In genomic region chr5:163503106-163504090, GRCh38 we compare ENCODE assay signal across 8 cellular contexts. TPM values are rescaled to one million over a fixed set of nuclear protein-coding genes. Genes with fewer than 3 reads are reported as not detected.
DNase-seq lines count a peak whose midpoint lies in the region; ATAC-seq and TF ChIP-seq lines count a peak whose summit lies in the region.

No MANE protein-coding gene starts in this region.

- no peaks in the 10 kb centered on the region for H3K9me3 Mint-ChIP-seq in CD8-positive, alpha-beta T cell
- H3K9me3 Mint-ChIP-seq in activated naive CD8-positive, alpha-beta T cell treated with anti-CD3 and anti-CD28 coated beads for 36 hours, result no peaks in the 10 kb centered on the region

- H3K36me3 Mint-ChIP-seq in CD8-positive, alpha-beta T cell, result peaks cover 17% of the 10 kb centered on the region
- H3K36me3 Mint-ChIP-seq in activated naive CD8-positive, alpha-beta T cell treated with anti-CD3 and anti-CD28 coated beads for 36 hours, result no peaks in the 10 kb centered on the region

- no peaks in the 10 kb centered on the region for H3K9me3 ChIP-seq in CD8-positive, alpha-beta T cell (ENCODE audit: low read length)
- H3K9me3 ChIP-seq in HAP-1 (no peaks in the 10 kb centered on the region), PC-3 (ENCODE audit: low read length) (no peaks in the 10 kb centered on the region), neutrophil (no peaks in the 10 kb centered on the region)

- peak overlapping the region; percentile 78 for H3K9ac ChIP-seq in PC-3 (ENCODE audit: low read length)

- H3K4me3 ChIP-seq in CD8-positive, alpha-beta T cell (ENCODE audit: low read depth, low read length), result peak overlapping the region; percentile 88
- H3K4me3 ChIP-seq in HAP-1 (peak overlapping the region; percentile 85), PC-3 (ENCODE audit: low read length) (peak overlapping the region; percentile 90), neutrophil (ENCODE audit: low read depth in 1 of 2, low read length in 1 of 2) (peak overlapping the region; percentile 86 to 89)

- peaks cover 27% of the 10 kb centered on the region for H3K79me2 ChIP-seq in PC-3 (ENCODE audit: low read length)

- peak overlapping the region; percentile 95 for H3K4me2 ChIP-seq in PC-3 (ENCODE audit: low read length)

- H3F3A ChIP-seq in PC-3 (ENCODE audit: low read length, unreplicated experiment), result no peaks in the 10 kb centered on the region

- in situ Hi-C loops in HAP-1 (cut with MboI; ENCODE audit: low sequenced_read_pairs), result no loop called here

- TF ChIP-seq CTCF in CD8-positive, alpha-beta T cell (IDR thresholded peaks at IDR 0.05), result no peak
- TF ChIP-seq CTCF in PC-3 (conservative IDR thresholded peaks at IDR 0.05; ENCODE audit: low read depth, low read length) (peak; percentile 57), neutrophil (IDR thresholded peaks at IDR 0.05) (no peak)

- peak overlapping the region; percentile 91 for H3K4me3 Mint-ChIP-seq in CD8-positive, alpha-beta T cell
- H3K4me3 Mint-ChIP-seq in activated naive CD8-positive, alpha-beta T cell treated with anti-CD3 and anti-CD28 coated beads for 36 hours, result peak overlapping the region; percentile 91

- DNase-seq in CD8-positive, alpha-beta T cell, result peak in 6 of 7 experiments; percentile 23 to 68 (median 43)
- peak; percentile 77 to 81 for DNase-seq in HAP-1 (ENCODE audit: low spot score in 2 of 2)
- DNase-seq in PC-3, result peak; percentile 68
- DNase-seq in activated naive CD8-positive, alpha-beta T cell treated with anti-CD3 and anti-CD28 coated beads for 36 hours, result peak; percentile 31
- DNase-seq in glomerular endothelial cell (ENCODE audit: extremely low read depth, low read depth, low spot score), result peak; percentile 37

- H3K27me3 Mint-ChIP-seq in CD8-positive, alpha-beta T cell (ENCODE audit: low read depth), result no peaks in the 10 kb centered on the region
- no peaks in the 10 kb centered on the region for H3K27me3 Mint-ChIP-seq in activated naive CD8-positive, alpha-beta T cell treated with anti-CD3 and anti-CD28 coated beads for 36 hours

- no peaks in the 10 kb centered on the region for H3K27me3 ChIP-seq in CD8-positive, alpha-beta T cell (ENCODE audit: insufficient read depth, low read length)
- H3K27me3 ChIP-seq in HAP-1 (ENCODE audit: low read depth), result no peaks in the 10 kb centered on the region
- no peaks in the 10 kb centered on the region for H3K27me3 ChIP-seq in PC-3 (ENCODE audit: low read length)
- H3K27me3 ChIP-seq in neutrophil, result no peaks in the 10 kb centered on the region

- H3K9me2 ChIP-seq in PC-3 (replicated peaks; ENCODE audit: low read length), result no peaks in the 10 kb centered on the region

- peak overlapping the region; percentile 77 for H2AFZ ChIP-seq in PC-3 (ENCODE audit: low read length)

- ATAC-seq in CD8-positive, alpha-beta T cell, result no peak
- ATAC-seq in PC-3 (peak; percentile 21), HG03095 (IDR thresholded peaks at IDR 0.05; ENCODE audit: unreplicated experiment) (no peak), GM18870 (IDR thresholded peaks at IDR 0.05; ENCODE audit: unreplicated experiment) (no peak)

- peaks cover 21% of the 10 kb centered on the region for H3K4me1 ChIP-seq in CD8-positive, alpha-beta T cell (ENCODE audit: insufficient read depth, low read length)
- H3K4me1 ChIP-seq in HAP-1 (peaks cover 29% of the 10 kb centered on the region), PC-3 (ENCODE audit: insufficient read depth, low read length) (peaks cover 16% of the 10 kb centered on the region), neutrophil (ENCODE audit: control insufficient read depth in 1 of 2, insufficient read depth in 1 of 2, low read depth in 1 of 2, low read length in 1 of 2) (peaks cover 47 to 49% of the 10 kb centered on the region in 2 experiments)

- POLR2A ChIA-PET in CD8-positive, alpha-beta T cell (lab: Charles Lee), result interaction anchor here (1.9 to 5.3 kb wide), 2 partner anchors 30 to 44 kb away, joined by 4 to 107 read pairs; partner anchors contain the start of genes HMMR and NUDCD2
- POLR2A ChIA-PET in PC-3 (lab: Charles Lee; ENCODE audit: unreplicated experiment), result no interaction called here

- H3K27ac ChIP-seq in CD8-positive, alpha-beta T cell (ENCODE audit: low read depth, low read length), result peak overlapping the region; percentile 94
- peak overlapping the region; percentile 45 for H3K27ac ChIP-seq in PC-3 (ENCODE audit: low read length)
- H3K27ac ChIP-seq in neutrophil, result peak overlapping the region; percentile 97

- 0 out of 2 replicates have a peak, but pooled peaks cover 6% of the 10 kb centered on the region for H4K20me1 ChIP-seq in PC-3 (ENCODE audit: low read length)

- peaks cover 35% of the 10 kb centered on the region for H3K4me1 Mint-ChIP-seq in CD8-positive, alpha-beta T cell (ENCODE audit: low read depth)
- peaks cover 22% of the 10 kb centered on the region for H3K4me1 Mint-ChIP-seq in activated naive CD8-positive, alpha-beta T cell treated with anti-CD3 and anti-CD28 coated beads for 36 hours

- peak overlapping the region; percentile 99 for H3K27ac Mint-ChIP-seq in CD8-positive, alpha-beta T cell
- peak overlapping the region; percentile 97 for H3K27ac Mint-ChIP-seq in activated naive CD8-positive, alpha-beta T cell treated with anti-CD3 and anti-CD28 coated beads for 36 hours

- H3K36me3 ChIP-seq in CD8-positive, alpha-beta T cell (ENCODE audit: insufficient read depth, low read length), result no peaks in the 10 kb centered on the region
- H3K36me3 ChIP-seq in HAP-1 (replicated peaks), result no peaks in the 10 kb centered on the region
- no peaks in the 10 kb centered on the region for H3K36me3 ChIP-seq in PC-3 (ENCODE audit: low read depth, low read length)
- no peaks in the 10 kb centered on the region for H3K36me3 ChIP-seq in neutrophil

- CTCF ChIA-PET in CD8-positive, alpha-beta T cell (lab: Charles Lee), result interaction anchor here (1.4 to 2.0 kb wide), 3 partner anchors 9 to 30 kb away, joined by 4 to 7 read pairs (median 5); no protein-coding TSS in a partner anchor
- CTCF ChIA-PET in PC-3 (lab: Charles Lee), result no interaction called here

- intact Hi-C loops in CD8-positive, alpha-beta T cell (cut with DNase I, micrococcal nuclease), result loop anchor here in 1 of 2 experiments (1.0 kb wide), 1 partner anchor 14 kb away; no protein-coding TSS in a partner anchor
- intact Hi-C loops in PC-3 (cut with micrococcal nuclease), result loop anchor here (1.0 to 2.0 kb wide), 3 partner anchors 25 to 67 kb away; partner anchors contain the start of gene CCNG1

- no TSS peak for BruUV-seq in PC-3 (replicated peaks; lab: Mats Ljungman, UMichigan)

RNA-seq across cellular contexts. Expression of gene MAT2B, which starts 2.0 kb away (rescaled TPM):
- 10 to 100 TPM; 25.1 to 31.4 TPM for total RNA-seq in CD8-positive, alpha-beta T cell
- total RNA-seq in PC-3 (2014; rRNA removed) (24.3 and 25.6 TPM in 2 replicates), glomerular endothelial cell (58.4 and 82.4 TPM in 2 replicates)
- total RNA-seq in activated naive CD8-positive, alpha-beta T cell treated with anti-CD3 and anti-CD28 coated beads for 36 hours, result 10 to 100 TPM; 65.6 to 67.7 TPM

RNA-seq across cellular contexts. Expression of gene HMMR, which starts 43.0 kb away (rescaled TPM):
- total RNA-seq in CD8-positive, alpha-beta T cell, result under 1 TPM; 0.67 to 0.76 TPM
- 44.8 and 74.6 TPM in 2 replicates for total RNA-seq in PC-3 (2014; rRNA removed)
- 10 to 100 TPM; 85.0 to 88.6 TPM for total RNA-seq in activated naive CD8-positive, alpha-beta T cell treated with anti-CD3 and anti-CD28 coated beads for 36 hours
- 3.7 and 8.6 TPM in 2 replicates for total RNA-seq in glomerular endothelial cell

RNA-seq across cellular contexts. Expression of gene NUDCD2, which starts 43.5 kb away (rescaled TPM):
- total RNA-seq in CD8-positive, alpha-beta T cell, result 10 to 100 TPM; 16.5 to 17.7 TPM
- total RNA-seq in PC-3 (2014; rRNA removed) (28.3 and 31.2 TPM in 2 replicates), glomerular endothelial cell (4.0 and 4.4 TPM in 2 replicates)
- total RNA-seq in activated naive CD8-positive, alpha-beta T cell treated with anti-CD3 and anti-CD28 coated beads for 36 hours, result 10 to 100 TPM; 44.7 to 49.3 TPM

Comparison
In these comparisons a context has a peak if more than half of its experiments do, and no peak if none do; other contexts are left out.
1. H3K27ac ChIP-seq: peak in every context shown above with its lines; median percentile 97 in neutrophil; 94 in CD8-positive, alpha-beta T cell; 45 in PC-3.